Comparison of ENCODE assay signal across 8 cellular contexts in the genomic region with DNA sequence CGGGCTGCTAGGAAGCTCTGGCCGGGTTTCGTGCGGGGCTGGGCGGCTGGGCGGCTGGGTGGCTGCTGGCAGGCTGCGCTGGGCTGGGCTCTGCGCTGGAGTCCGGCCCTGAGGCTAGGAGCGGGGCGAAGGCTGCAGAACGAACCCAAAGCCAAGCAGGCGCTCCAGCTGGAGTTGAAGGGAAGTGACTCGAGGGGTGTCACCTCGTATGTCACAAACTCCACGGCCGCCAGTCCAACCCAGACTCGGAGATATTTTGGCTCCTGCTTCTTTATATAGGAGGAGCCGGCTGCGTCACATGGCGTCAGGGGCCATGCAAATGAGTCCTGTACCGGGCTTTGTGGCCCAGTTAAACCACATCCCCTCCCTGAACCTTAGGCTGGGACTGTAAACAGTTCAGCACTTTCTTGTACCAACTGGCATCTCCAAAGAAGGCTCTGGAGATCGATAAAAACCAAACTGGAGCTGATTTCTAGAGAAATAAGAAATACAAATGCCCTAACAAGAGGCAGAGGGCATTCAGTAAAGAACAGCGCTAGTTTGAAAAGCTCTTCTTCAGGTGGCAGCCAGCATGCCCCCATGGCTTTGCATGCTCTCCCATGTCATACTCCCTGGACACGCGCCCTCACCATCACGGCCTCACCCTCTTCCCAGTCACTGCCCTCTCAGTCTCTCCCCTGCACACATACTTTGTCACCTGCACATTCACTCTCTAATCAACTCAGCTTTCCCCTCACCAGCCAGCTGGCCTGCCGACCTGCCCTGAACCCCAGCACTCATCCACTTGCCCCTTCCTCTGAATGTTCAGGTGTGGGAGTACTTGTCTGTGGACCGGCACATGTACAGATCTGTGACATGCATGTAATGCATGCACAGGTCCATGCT. TPM values are rescaled to one million over a fixed set of nuclear protein-coding genes. Genes with fewer than 3 reads are reported as not detected.
DNase-seq lines count a peak whose midpoint lies in the region; ATAC-seq, FAIRE-seq and TF ChIP-seq lines count a peak whose summit lies in the region.

No MANE protein-coding gene starts in this region.

- peaks cover 40% of the 10 kb centered on the region for H3K4me1 ChIP-seq in Loucy (ENCODE audit: insufficient read depth, low read length, poor library complexity, severe bottlenecking)

- TF ChIP-seq CTCF in Loucy (conservative IDR thresholded peaks at IDR 0.05; ENCODE audit: low read length), result no peak
- TF ChIP-seq CTCF in WTC11 (IDR thresholded peaks at IDR 0.05), result no peak
- no peak for TF ChIP-seq CTCF in bronchial epithelial cell (IDR thresholded peaks at IDR 0.05; ENCODE audit: insufficient read depth, low read length, severe bottlenecking)
- TF ChIP-seq CTCF in D721Med (IDR thresholded peaks at IDR 0.05; ENCODE audit: insufficient read depth, missing control alignments), result no peak

- ATAC-seq in WTC11, result peak; percentile 43

- FAIRE-seq in bronchial epithelial cell (lab: Jason Lieb, UNC) (peak; percentile 79), D721Med (lab: Jason Lieb, UNC) (no peak)

- peaks cover 15% of the 10 kb centered on the region for H3F3A ChIP-seq in Loucy (ENCODE audit: low read depth)

- H3K36me3 ChIP-seq in Loucy (ENCODE audit: insufficient read depth, low read length) (peaks cover 34% of the 10 kb centered on the region), bronchial epithelial cell (ENCODE audit: control insufficient read depth, insufficient read depth, low read length) (peaks cover 14% of the 10 kb centered on the region)

- peaks cover 37% of the 10 kb centered on the region for H3K4me1 Mint-ChIP-seq in WTC11

- POLR2A ChIA-PET in WTC11 (lab: Charles Lee), result interaction anchor here (1.0 to 3.8 kb wide), 11 partner anchors 13 to 88 kb away, joined by 3 to 27 read pairs (median 9); a partner anchor contains a TSS

- no peaks in the 10 kb centered on the region for H3K9me3 Mint-ChIP-seq in WTC11

- H3K9ac ChIP-seq in Loucy (ENCODE audit: low read depth, low read length, poor library complexity, severe bottlenecking), result peak overlapping the region; percentile 99

- H3K4me3 Mint-ChIP-seq in WTC11, result peak overlapping the region; percentile 78

- peak overlapping the region; percentile 97 for H3K4me3 ChIP-seq in Loucy (ENCODE audit: low read length, poor library complexity, severe bottlenecking)
- peak overlapping the region; percentile 62 for H3K4me3 ChIP-seq in bronchial epithelial cell (ENCODE audit: low read depth, low read length)

- H3K4me2 ChIP-seq in Loucy (ENCODE audit: low read depth, low read length, poor library complexity, severe bottlenecking), result peak overlapping the region; percentile 99

- H3K9me3 ChIP-seq in Loucy (ENCODE audit: insufficient read depth, low read depth, low read length), result no peaks in the 10 kb centered on the region

- peak; percentile 73 for DNase-seq in H4 (ENCODE audit: low spot score)
- DNase-seq in WTC11 (ENCODE audit: low spot score), result peak; percentile 42
- DNase-seq in bronchial epithelial cell (ENCODE audit: low read depth), result peak; percentile 49
- DNase-seq in iris pigment epithelial cell (ENCODE audit: low read depth), result peak; percentile 83
- peak; percentile 58 for DNase-seq in stimulated activated CD4-positive, alpha-beta T cell treated with anti-CD3 and anti-CD28 coated beads, Interleukin-12 subunit alpha, Interleukin-12 subunit beta, amount 100 ng/mL, for 4 hours
- no peak for DNase-seq in D721Med (ENCODE audit: insufficient read length, low spot score)

- no peaks in the 10 kb centered on the region; the same call in 1 of the 2 replicates for H3K36me3 Mint-ChIP-seq in WTC11

- peaks cover 13% of the 10 kb centered on the region for H3K27me3 ChIP-seq in Loucy (ENCODE audit: insufficient read depth, low read length, poor library complexity, severe bottlenecking)
- no peaks in the 10 kb centered on the region for H3K27me3 ChIP-seq in bronchial epithelial cell (ENCODE audit: control insufficient read depth, insufficient read depth, low read length)

- CTCF ChIA-PET in WTC11 (lab: Charles Lee), result interaction anchor here (0.6 to 4.6 kb wide), 20 partner anchors 9 to 645 kb away, joined by 3 to 46 read pairs (median 6); a partner anchor contains a TSS

- no peaks in the 10 kb centered on the region for H3K9me2 ChIP-seq in Loucy (replicated peaks; ENCODE audit: low read depth, low read length)

- peak; percentile 98 for TF ChIP-seq POLR2A in GM10847 (IDR thresholded peaks at IDR 0.05; ENCODE audit: extremely low read depth, insufficient read length)

- H3K79me2 ChIP-seq in Loucy (ENCODE audit: insufficient read depth, low read length), result peaks cover 54% of the 10 kb centered on the region

- H2AFZ ChIP-seq in Loucy (ENCODE audit: low read length), result no peak overlapping the region

- H4K20me1 ChIP-seq in Loucy (ENCODE audit: insufficient read depth, low read length, poor library complexity, severe bottlenecking), result peaks cover 33% of the 10 kb centered on the region

- H3K27ac Mint-ChIP-seq in WTC11, result peak overlapping the region; percentile 31

- no peaks in the 10 kb centered on the region for H3K27me3 Mint-ChIP-seq in WTC11 (ENCODE audit: low read depth)

TF ChIP-seq in WTC11, 78 proteins besides CTCF, POLR2A, EP300 and RAD21:
- TF ChIP-seq, protein P1, sequence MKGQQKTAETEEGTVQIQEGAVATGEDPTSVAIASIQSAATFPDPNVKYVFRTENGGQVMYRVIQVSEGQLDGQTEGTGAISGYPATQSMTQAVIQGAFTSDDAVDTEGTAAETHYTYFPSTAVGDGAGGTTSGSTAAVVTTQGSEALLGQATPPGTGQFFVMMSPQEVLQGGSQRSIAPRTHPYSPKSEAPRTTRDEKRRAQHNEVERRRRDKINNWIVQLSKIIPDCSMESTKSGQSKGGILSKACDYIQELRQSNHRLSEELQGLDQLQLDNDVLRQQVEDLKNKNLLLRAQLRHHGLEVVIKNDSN (CRISPR knock-in tag; IDR thresholded peaks at IDR 0.05), result peak; percentile 38; the same call in 1 of the 2 replicates
- TF ChIP-seq, protein P2, sequence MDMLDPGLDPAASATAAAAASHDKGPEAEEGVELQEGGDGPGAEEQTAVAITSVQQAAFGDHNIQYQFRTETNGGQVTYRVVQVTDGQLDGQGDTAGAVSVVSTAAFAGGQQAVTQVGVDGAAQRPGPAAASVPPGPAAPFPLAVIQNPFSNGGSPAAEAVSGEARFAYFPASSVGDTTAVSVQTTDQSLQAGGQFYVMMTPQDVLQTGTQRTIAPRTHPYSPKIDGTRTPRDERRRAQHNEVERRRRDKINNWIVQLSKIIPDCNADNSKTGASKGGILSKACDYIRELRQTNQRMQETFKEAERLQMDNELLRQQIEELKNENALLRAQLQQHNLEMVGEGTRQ (CRISPR knock-in tag; IDR thresholded peaks at IDR 0.05), result peak; percentile 56; the same call in 1 of the 2 replicates
- TF ChIP-seq SMAD3 (CRISPR knock-in tag; IDR thresholded peaks at IDR 0.05; ENCODE audit: borderline replicate concordance), result no peak
- TF ChIP-seq, protein P3, sequence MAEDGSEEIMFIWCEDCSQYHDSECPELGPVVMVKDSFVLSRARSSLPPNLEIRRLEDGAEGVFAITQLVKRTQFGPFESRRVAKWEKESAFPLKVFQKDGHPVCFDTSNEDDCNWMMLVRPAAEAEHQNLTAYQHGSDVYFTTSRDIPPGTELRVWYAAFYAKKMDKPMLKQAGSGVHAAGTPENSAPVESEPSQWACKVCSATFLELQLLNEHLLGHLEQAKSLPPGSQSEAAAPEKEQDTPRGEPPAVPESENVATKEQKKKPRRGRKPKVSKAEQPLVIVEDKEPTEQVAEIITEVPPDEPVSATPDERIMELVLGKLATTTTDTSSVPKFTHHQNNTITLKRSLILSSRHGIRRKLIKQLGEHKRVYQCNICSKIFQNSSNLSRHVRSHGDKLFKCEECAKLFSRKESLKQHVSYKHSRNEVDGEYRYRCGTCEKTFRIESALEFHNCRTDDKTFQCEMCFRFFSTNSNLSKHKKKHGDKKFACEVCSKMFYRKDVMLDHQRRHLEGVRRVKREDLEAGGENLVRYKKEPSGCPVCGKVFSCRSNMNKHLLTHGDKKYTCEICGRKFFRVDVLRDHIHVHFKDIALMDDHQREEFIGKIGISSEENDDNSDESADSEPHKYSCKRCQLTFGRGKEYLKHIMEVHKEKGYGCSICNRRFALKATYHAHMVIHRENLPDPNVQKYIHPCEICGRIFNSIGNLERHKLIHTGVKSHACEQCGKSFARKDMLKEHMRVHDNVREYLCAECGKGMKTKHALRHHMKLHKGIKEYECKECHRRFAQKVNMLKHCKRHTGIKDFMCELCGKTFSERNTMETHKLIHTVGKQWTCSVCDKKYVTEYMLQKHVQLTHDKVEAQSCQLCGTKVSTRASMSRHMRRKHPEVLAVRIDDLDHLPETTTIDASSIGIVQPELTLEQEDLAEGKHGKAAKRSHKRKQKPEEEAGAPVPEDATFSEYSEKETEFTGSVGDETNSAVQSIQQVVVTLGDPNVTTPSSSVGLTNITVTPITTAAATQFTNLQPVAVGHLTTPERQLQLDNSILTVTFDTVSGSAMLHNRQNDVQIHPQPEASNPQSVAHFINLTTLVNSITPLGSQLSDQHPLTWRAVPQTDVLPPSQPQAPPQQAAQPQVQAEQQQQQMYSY (CRISPR knock-in tag; IDR thresholded peaks at IDR 0.05), result 0 out of 2 replicates have a peak, but pooled peaks have one; percentile 30
TF ChIP-seq in WTC11: peak in this region for 3.

RNA-seq across cellular contexts. Expression of a gene that starts 58.5 kb away (rescaled TPM):
- 20.5 and 22.0 TPM in 2 replicates for total RNA-seq in H4 (2014; rRNA removed; shearing (Covaris generic))
- total RNA-seq in WTC11 (2021) (14.5 to 15.9 TPM (median 15.7 TPM) in 3 replicates), bronchial epithelial cell (83.5 and 84.7 TPM in 2 replicates)
